In genomic region chr18:62786689-62787088, GRCh38 we compare ENCODE assay signal across 1 cellular context.
TF ChIP-seq lines count a peak whose summit lies in the region.

No MANE protein-coding gene starts in this region.

TF ChIP-seq in GM23338, 12 proteins besides CTCF, POLR2A, EP300 and RAD21 (continued from another document):
- no peak for TF ChIP-seq ZNF331 (CRISPR knock-in tag; IDR thresholded peaks at IDR 0.05; ENCODE audit: low read depth)
